Comparison of ENCODE assay signal across 24 cellular contexts in the genomic region with DNA sequence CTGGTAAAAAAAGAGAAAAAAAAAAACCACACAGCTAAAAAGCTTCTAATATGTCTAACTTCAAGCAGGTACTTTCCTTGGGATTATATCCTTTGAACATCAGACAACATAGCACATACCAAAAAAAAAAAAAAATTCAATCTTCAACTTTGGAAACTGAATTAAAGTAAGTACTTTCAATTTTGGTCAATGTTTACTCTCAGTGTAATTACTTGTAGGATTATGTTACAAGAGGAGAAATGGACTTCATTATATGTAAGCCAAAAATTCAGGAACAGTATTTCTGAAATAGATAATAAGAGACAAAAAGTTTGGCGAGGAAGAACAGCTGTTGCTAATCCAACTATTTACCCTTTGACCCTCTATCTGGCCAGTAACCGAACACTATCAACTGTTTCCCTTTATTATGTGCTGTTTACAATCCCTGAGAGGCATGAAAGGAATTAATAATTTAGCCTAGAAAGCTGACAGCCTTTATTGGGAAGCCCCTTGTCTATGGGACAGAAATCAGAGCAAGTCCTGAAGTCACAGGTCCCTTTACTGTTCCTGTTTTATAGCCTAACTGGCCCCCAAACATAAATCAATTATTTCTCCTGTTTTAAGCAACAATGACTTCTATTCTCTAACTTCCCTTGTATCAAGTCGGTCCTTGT. TPM values are rescaled to one million over a fixed set of nuclear protein-coding genes. Genes with fewer than 3 reads are reported as not detected.
A peak's percentile ranks its signal among the peaks of the same experiment; 100 is the strongest.
DNase-seq lines count a peak whose midpoint lies in the region; ATAC-seq and TF ChIP-seq lines count a peak whose summit lies in the region.
"Had no signal": no experiment of that assay in that cellular context is flagged by ENCODE, and none has a peak within 500 bp of the region (broad histone marks: within the 10 kb centered on the region; RNA-seq: fewer than 3 reads in every experiment).

No MANE protein-coding gene starts in this region.

- H2BK5ac ChIP-seq in H9 (ENCODE audit: insufficient read length, low read length): no peak overlapping the region

- H2BK120ac ChIP-seq in H9 (ENCODE audit: low read depth, low read length, poor library complexity, severe bottlenecking): no peak overlapping the region

- H2BK20ac ChIP-seq in H9 (ENCODE audit: low read depth, low read length, poor library complexity, severe bottlenecking): no peak overlapping the region

- no peak overlapping the region for H3K23ac ChIP-seq in H9 (ENCODE audit: insufficient read length, low read depth, low read length)

- no peak overlapping the region for H3K56ac ChIP-seq in H9 (ENCODE audit: insufficient read length, low read depth, low read length)

- no peak overlapping the region for H2AFZ ChIP-seq in H9 (ENCODE audit: low read length)

- no peak overlapping the region for H3K14ac ChIP-seq in H9 (ENCODE audit: insufficient read depth, low read length)

- H3K27ac ChIP-seq in cardiac muscle cell: peak overlapping the region; percentile 40
- H3K27ac ChIP-seq in H9 (ENCODE audit: insufficient read length, low read depth, low read length): no peak overlapping the region
- H3K27ac ChIP-seq: SK-N-MC, tibial artery had no signal

- no peak overlapping the region for H3K4me3 ChIP-seq in cardiac muscle cell
- H3K4me3 ChIP-seq: adrenal gland, lung, SK-N-MC, tibial artery had no signal

- no peaks in the 10 kb centered on the region for H3K9me3 ChIP-seq in cardiac muscle cell (ENCODE audit: low read depth)
- no peaks in the 10 kb centered on the region for H3K9me3 ChIP-seq in H9 (ENCODE audit: control insufficient read depth, low read depth, low read length)
- H3K9me3 ChIP-seq: adrenal gland, tibial artery had no signal

- H3K4me1 ChIP-seq in cardiac muscle cell (ENCODE audit: low read depth): peaks cover 23% of the 10 kb centered on the region
- H3K4me1 ChIP-seq in H9 (ENCODE audit: insufficient read depth, low read length): peaks cover 7% of the 10 kb centered on the region
- H3K4me1 ChIP-seq: tibial artery had no signal

- H3K79me2 ChIP-seq in H9 (ENCODE audit: insufficient read depth, low read length): no peaks in the 10 kb centered on the region

- H3K27ac Mint-ChIP-seq in natural killer cell (no peak overlapping the region), H9 (no peak overlapping the region)
- H3K27ac Mint-ChIP-seq in activated CD8-positive, alpha-beta memory T cell treated with anti-CD3 and anti-CD28 coated beads, Interleukin-2, amount 10 ng/mL, durations not matched to agents 7 days and 5 days: no peak overlapping the region
- H3K27ac Mint-ChIP-seq: activated T-cell treated with anti-CD3 and anti-CD28 coated beads, Interleukin-2, amount 50 U/mL, for 24 hours; CD4-positive, alpha-beta memory T cell; stimulated activated naive CD8-positive, alpha-beta T cell treated with anti-CD3 and anti-CD28 coated beads, Interleukin-15, amount 100 ng/mL, for 72 hours; T-helper 17 cell had no signal

- no peak overlapping the region for H3K4me2 ChIP-seq in H9 (ENCODE audit: insufficient read depth, insufficient read length, low read length)

- no peak overlapping the region for H3T11ph ChIP-seq in H9 (ENCODE audit: low read length)

- no peak overlapping the region for H2BK12ac ChIP-seq in H9 (ENCODE audit: insufficient read length, low read depth, low read length)

- H2BK15ac ChIP-seq in H9 (ENCODE audit: low read depth, low read length): no peak overlapping the region

- H2AK5ac ChIP-seq in H9 (ENCODE audit: insufficient read length, low read length): no peak overlapping the region

- H4K20me1 ChIP-seq in H9 (ENCODE audit: control insufficient read depth, insufficient read depth, insufficient read length): no peaks in the 10 kb centered on the region

- H3K79me1 ChIP-seq in H9 (ENCODE audit: insufficient read depth, low read depth, low read length, poor library complexity, severe bottlenecking): peaks cover 5% of the 10 kb centered on the region

- DNase-seq in cardiac muscle cell (ENCODE audit: low read depth in 1 of 2, low spot score in 1 of 2) (no peak), left ventricle myocardium superior (no peak), left kidney (ENCODE audit: low read depth, low spot score) (peak; percentile 12), pons (ENCODE audit: low spot score) (peak; percentile 39), amniotic stem cell (lab: John Stamatoyannopoulos, UW) (no peak), natural killer cell (no peak), H9 (no peak)
- no peak for DNase-seq in activated CD8-positive, alpha-beta memory T cell treated with anti-CD3 and anti-CD28 coated beads, Interleukin-2, amount 10 ng/mL, durations not matched to agents 7 days and 5 days
- DNase-seq: activated CD8-positive, alpha-beta memory T cell treated with anti-CD3 and anti-CD28 coated beads for 24 hours; activated gamma-delta T cell treated with Interleukin-2 at 50 U/mL for 16 hours; activated T-cell treated with anti-CD3 and anti-CD28 coated beads, Interleukin-2, amount 50 U/mL, for 24 hours; adrenal gland; CD4-positive, alpha-beta memory T cell; cortex of kidney; islet precursor cell; NCI-H1436 treated with DMSO at 0.1 percent for 48 hours; NCI-H2107; NCI-H510A treated with DMSO at 0.1 percent for 48 hours; RPMI8226; stimulated activated naive CD8-positive, alpha-beta T cell treated with anti-CD3 and anti-CD28 coated beads, Interleukin-15, amount 100 ng/mL, for 72 hours; T-helper 17 cell; tibial artery had no signal

- H3K23me2 ChIP-seq in H9 (ENCODE audit: insufficient read length, low read depth, low read length, poor library complexity, severe bottlenecking): no peaks in the 10 kb centered on the region

- H3K27me3 Mint-ChIP-seq in natural killer cell (ENCODE audit: low read depth in 2 of 2) (no peaks in the 10 kb centered on the region), H9 (ENCODE audit: low read depth) (no peaks in the 10 kb centered on the region)
- peaks cover 27% of the 10 kb centered on the region for H3K27me3 Mint-ChIP-seq in activated CD8-positive, alpha-beta memory T cell treated with anti-CD3 and anti-CD28 coated beads, Interleukin-2, amount 10 ng/mL, durations not matched to agents 7 days and 5 days
- H3K27me3 Mint-ChIP-seq: stimulated activated naive CD8-positive, alpha-beta T cell treated with anti-CD3 and anti-CD28 coated beads, Interleukin-15, amount 100 ng/mL, for 72 hours had no signal

- no peak overlapping the region for H4K5ac ChIP-seq in H9 (ENCODE audit: insufficient read length, low read depth, low read length)

- H3K27me3 ChIP-seq in cardiac muscle cell (no peaks in the 10 kb centered on the region), H9 (ENCODE audit: insufficient read depth, low read length) (no peaks in the 10 kb centered on the region)
- H3K27me3 ChIP-seq: adrenal gland, tibial artery had no signal

- no peak overlapping the region for H3K18ac ChIP-seq in H9 (ENCODE audit: insufficient read length, low read depth, low read length)

- ATAC-seq in left ventricle myocardium superior: no peak
- ATAC-seq in natural killer cell: no peak
- ATAC-seq in activated CD8-positive, alpha-beta memory T cell treated with anti-CD3 and anti-CD28 coated beads, Interleukin-2, amount 10 ng/mL, durations not matched to agents 7 days and 5 days: no peak
- ATAC-seq: stimulated activated naive CD8-positive, alpha-beta T cell treated with anti-CD3 and anti-CD28 coated beads, Interleukin-15, amount 100 ng/mL, for 72 hours; T-helper 17 cell had no signal

- H3K36me3 ChIP-seq in cardiac muscle cell: no peaks in the 10 kb centered on the region
- H3K36me3 ChIP-seq: adrenal gland, tibial artery had no signal

- H3K4me1 Mint-ChIP-seq in natural killer cell (no peaks in the 10 kb centered on the region), H9 (peaks cover 22 to 26% of the 10 kb centered on the region in 2 experiments)
- H3K4me1 Mint-ChIP-seq in activated CD8-positive, alpha-beta memory T cell treated with anti-CD3 and anti-CD28 coated beads, Interleukin-2, amount 10 ng/mL, durations not matched to agents 7 days and 5 days: no peaks in the 10 kb centered on the region
- H3K4me1 Mint-ChIP-seq: CD4-positive, alpha-beta memory T cell; stimulated activated naive CD8-positive, alpha-beta T cell treated with anti-CD3 and anti-CD28 coated beads, Interleukin-15, amount 100 ng/mL, for 72 hours; T-helper 17 cell had no signal

- intact Hi-C loops in left ventricle myocardium superior (cut with micrococcal nuclease) (no loop called here), natural killer cell (cut with micrococcal nuclease) (no loop called here)

- CTCF ChIA-PET in activated CD8-positive, alpha-beta memory T cell treated with anti-CD3 and anti-CD28 coated beads, Interleukin-2, amount 10 ng/mL, durations not matched to agents 7 days and 5 days (lab: Charles Lee): interaction anchor here (1.7 to 3.2 kb wide), 2 partner anchors 13 to 55 kb away, joined by 3 to 11 read pairs; no protein-coding TSS in a partner anchor

- no peak overlapping the region for H3K4ac ChIP-seq in H9 (ENCODE audit: low read depth, low read length)

- H3K36me3 Mint-ChIP-seq in natural killer cell: no peaks in the 10 kb centered on the region
- H3K36me3 Mint-ChIP-seq in activated CD8-positive, alpha-beta memory T cell treated with anti-CD3 and anti-CD28 coated beads, Interleukin-2, amount 10 ng/mL, durations not matched to agents 7 days and 5 days: no peaks in the 10 kb centered on the region
- H3K36me3 Mint-ChIP-seq in H9 (ENCODE audit: insufficient read depth in 1 of 3, low read depth in 3 of 3): no peaks in the 10 kb centered on the region; a peak in 3 of 7 replicates
- H3K36me3 Mint-ChIP-seq: CD4-positive, alpha-beta memory T cell had no signal

- H3K9ac ChIP-seq in H9 (ENCODE audit: extremely low read depth, insufficient read length, low read length): no peak overlapping the region

- H4K8ac ChIP-seq in H9 (replicated peaks; ENCODE audit: insufficient read length, low read depth, low read length): no peak overlapping the region

- no peak overlapping the region for H4K91ac ChIP-seq in H9 (ENCODE audit: insufficient read length, low read depth, low read length)

- H3K9me3 Mint-ChIP-seq in natural killer cell (no peaks in the 10 kb centered on the region), H9 (no peaks in the 10 kb centered on the region)
- no peaks in the 10 kb centered on the region for H3K9me3 Mint-ChIP-seq in activated CD8-positive, alpha-beta memory T cell treated with anti-CD3 and anti-CD28 coated beads, Interleukin-2, amount 10 ng/mL, durations not matched to agents 7 days and 5 days (ENCODE audit: low read depth)
- H3K9me3 Mint-ChIP-seq: activated T-cell treated with anti-CD3 and anti-CD28 coated beads, Interleukin-2, amount 50 U/mL, for 24 hours; CD4-positive, alpha-beta memory T cell; stimulated activated naive CD8-positive, alpha-beta T cell treated with anti-CD3 and anti-CD28 coated beads, Interleukin-15, amount 100 ng/mL, for 72 hours had no signal

- TF ChIP-seq CTCF in cardiac muscle cell (IDR thresholded peaks at IDR 0.05; ENCODE audit: low read depth, low read length) (no peak), natural killer cell (IDR thresholded peaks at IDR 0.05) (no peak), H9 (conservative IDR thresholded peaks at IDR 0.05) (no peak)

- H3K4me3 Mint-ChIP-seq in natural killer cell (no peak overlapping the region), H9 (no peak overlapping the region)
- no peak overlapping the region for H3K4me3 Mint-ChIP-seq in activated CD8-positive, alpha-beta memory T cell treated with anti-CD3 and anti-CD28 coated beads, Interleukin-2, amount 10 ng/mL, durations not matched to agents 7 days and 5 days
- H3K4me3 Mint-ChIP-seq: activated T-cell treated with anti-CD3 and anti-CD28 coated beads, Interleukin-2, amount 50 U/mL, for 24 hours; CD4-positive, alpha-beta memory T cell; stimulated activated naive CD8-positive, alpha-beta T cell treated with anti-CD3 and anti-CD28 coated beads, Interleukin-15, amount 100 ng/mL, for 72 hours; T-helper 17 cell had no signal

- WGBS in H9 (ENCODE audit: extremely low coverage, insufficient read length, low lambda C conversion rate): no CpG with 5 or more reads among the region's 3 CpGs

RNA-seq across cellular contexts. Expression of a gene that starts 46.6 kb away (rescaled TPM):
- total RNA-seq in cardiac muscle cell (12.8 and 19.8 TPM in 2 replicates), left ventricle myocardium superior (1.9 TPM), natural killer cell (under 1 TPM; 0.07 to 0.75 (median 0.49) TPM), H9 (2021) (98.9 and 99.3 TPM in 2 replicates)
- 3.2 and 5.8 TPM in 2 replicates for polyA plus RNA-seq in cardiac muscle cell
- 1 to 10 TPM in 1 of 2 experiments, under 1 TPM in 1; 0.44 to 1.2 TPM for total RNA-seq in activated CD8-positive, alpha-beta memory T cell treated with anti-CD3 and anti-CD28 coated beads, Interleukin-2, amount 10 ng/mL, durations not matched to agents 7 days and 5 days
- polyA plus RNA-seq: CD4-positive, alpha-beta memory T cell had no signal

RNA-seq across cellular contexts. Expression of a gene that starts 52.4 kb away (rescaled TPM):
- total RNA-seq in cardiac muscle cell (4.7 and 10.7 TPM in 2 replicates), left ventricle myocardium superior (38.0 TPM), natural killer cell (not detected), H9 (2021) (5.8 and 6.0 TPM in 2 replicates)
- polyA plus RNA-seq in cardiac muscle cell: 2.6 and 3.4 TPM in 2 replicates
- not detected for total RNA-seq in activated CD8-positive, alpha-beta memory T cell treated with anti-CD3 and anti-CD28 coated beads, Interleukin-2, amount 10 ng/mL, durations not matched to agents 7 days and 5 days
- total RNA-seq: CD4-positive, alpha-beta memory T cell; T-helper 17 cell had no signal
- polyA plus RNA-seq: CD4-positive, alpha-beta memory T cell had no signal

Comparison
In these comparisons a context has a peak if more than half of its experiments do, and no peak if none do; other contexts are left out.
1. DNase-seq: peak in left kidney (single experiment) and pons (single experiment); none in cardiac muscle cell (0 of 2), left ventricle myocardium superior (single experiment), amniotic stem cell (single experiment), natural killer cell (single experiment), activated CD8-positive, alpha-beta memory T cell treated with anti-CD3 and anti-CD28 coated beads, Interleukin-2, amount 10 ng/mL, durations not matched to agents 7 days and 5 days (single experiment) and H9 (single experiment).